In genomic region chr7:80151274-80151665, GRCh38 we compare ENCODE assay signal across 11 cellular contexts. TPM values are rescaled to one million over a fixed set of nuclear protein-coding genes. Genes with fewer than 3 reads are reported as not detected.
DNase-seq lines count a peak whose midpoint lies in the region; ATAC-seq lines count a peak whose summit lies in the region.
"Had no signal": no experiment of that assay in that cellular context is flagged by ENCODE, and none has a peak within 500 bp of the region (broad histone marks: within the 10 kb centered on the region; RNA-seq: fewer than 3 reads in every experiment).

No MANE protein-coding gene starts in this region.

- no peaks in the 10 kb centered on the region for H3K4me1 ChIP-seq in effector memory CD4-positive, alpha-beta T cell (ENCODE audit: control insufficient read depth, insufficient read depth, low read length, poor library complexity, severe bottlenecking)

- ATAC-seq in HG02885 (IDR thresholded peaks at IDR 0.05; ENCODE audit: poor library complexity, unreplicated experiment), result peak; percentile 51
- peak; percentile 98 to 99 for ATAC-seq in activated T-cell treated with anti-CD3 and anti-CD28 coated beads, Interleukin-2, amount 50 U/mL, for 72 hours (replicated peaks in 1 of 2)
- ATAC-seq in naive thymus-derived CD8-positive, alpha-beta T cell, result peak; percentile 37 to 95

- no peaks in the 10 kb centered on the region for H3K36me3 ChIP-seq in effector memory CD4-positive, alpha-beta T cell (ENCODE audit: control insufficient read depth, insufficient read depth, low read length)

- H3K9me3 Mint-ChIP-seq in activated T-cell treated with anti-CD3 and anti-CD28 coated beads, Interleukin-2, amount 50 U/mL, for 72 hours, result peaks cover 0 to 2% of the 10 kb centered on the region in 2 donors
- no peaks in the 10 kb centered on the region for H3K9me3 Mint-ChIP-seq in naive thymus-derived CD8-positive, alpha-beta T cell
- H3K9me3 Mint-ChIP-seq in activated CD4-positive, alpha-beta memory T cell treated with anti-CD3 and anti-CD28 coated beads for 36 hours, result no peaks in the 10 kb centered on the region
- H3K9me3 Mint-ChIP-seq: naive B cell had no signal

- no peaks in the 10 kb centered on the region for H3K9me3 ChIP-seq in effector memory CD4-positive, alpha-beta T cell (ENCODE audit: control insufficient read depth, low read length)

- H3K27me3 ChIP-seq in effector memory CD4-positive, alpha-beta T cell (replicated peaks; ENCODE audit: control insufficient read depth, insufficient read depth, low read length, poor library complexity, severe bottlenecking), result no peaks in the 10 kb centered on the region

- H3K4me3 Mint-ChIP-seq in activated T-cell treated with anti-CD3 and anti-CD28 coated beads, Interleukin-2, amount 50 U/mL, for 72 hours, result peak overlapping the region; percentile 43 to 50
- peak overlapping the region in 4 of 10 donors; percentile 23 to 68 (median 52) for H3K4me3 Mint-ChIP-seq in naive thymus-derived CD8-positive, alpha-beta T cell
- no peak overlapping the region for H3K4me3 Mint-ChIP-seq in activated CD4-positive, alpha-beta memory T cell treated with anti-CD3 and anti-CD28 coated beads for 36 hours
- H3K4me3 Mint-ChIP-seq: naive B cell had no signal

- peaks cover 20% of the 10 kb centered on the region for H3K27me3 Mint-ChIP-seq in activated T-cell treated with anti-CD3 and anti-CD28 coated beads, Interleukin-2, amount 50 U/mL, for 72 hours (ENCODE audit: low read depth)
- H3K27me3 Mint-ChIP-seq in naive thymus-derived CD8-positive, alpha-beta T cell, result peaks cover 0 to 6% (median 0%) of the 10 kb centered on the region in 5 donors
- H3K27me3 Mint-ChIP-seq in activated CD4-positive, alpha-beta memory T cell treated with anti-CD3 and anti-CD28 coated beads for 36 hours, result no peaks in the 10 kb centered on the region
- H3K27me3 Mint-ChIP-seq: naive B cell had no signal

- H3K27ac Mint-ChIP-seq in activated T-cell treated with anti-CD3 and anti-CD28 coated beads, Interleukin-2, amount 50 U/mL, for 72 hours, result peak overlapping the region; percentile 81
- peak overlapping the region in 4 of 10 donors; percentile 20 to 43 (median 28) for H3K27ac Mint-ChIP-seq in naive thymus-derived CD8-positive, alpha-beta T cell
- H3K27ac Mint-ChIP-seq in activated CD4-positive, alpha-beta memory T cell treated with anti-CD3 and anti-CD28 coated beads for 36 hours, result no peak overlapping the region

- H3K27ac ChIP-seq in effector memory CD4-positive, alpha-beta T cell (ENCODE audit: insufficient read depth, low read length, poor library complexity, severe bottlenecking), result no peak overlapping the region
- H3K27ac ChIP-seq: HL-60 had no signal

- peaks cover 25% of the 10 kb centered on the region for H3K4me1 Mint-ChIP-seq in activated T-cell treated with anti-CD3 and anti-CD28 coated beads, Interleukin-2, amount 50 U/mL, for 72 hours (ENCODE audit: low read depth)
- peaks cover 5 to 15% (median 14%) of the 10 kb centered on the region in 4 donors for H3K4me1 Mint-ChIP-seq in naive thymus-derived CD8-positive, alpha-beta T cell
- H3K4me1 Mint-ChIP-seq in activated CD4-positive, alpha-beta memory T cell treated with anti-CD3 and anti-CD28 coated beads for 36 hours (ENCODE audit: low read depth), result no peaks in the 10 kb centered on the region
- H3K4me1 Mint-ChIP-seq: naive B cell had no signal

- CTCF ChIA-PET in activated CD4-positive, alpha-beta memory T cell treated with anti-CD3 and anti-CD28 coated beads for 36 hours (lab: Charles Lee), result no interaction called here

- no peaks in the 10 kb centered on the region for H3K36me3 Mint-ChIP-seq in activated T-cell treated with anti-CD3 and anti-CD28 coated beads, Interleukin-2, amount 50 U/mL, for 72 hours (ENCODE audit: insufficient read depth in 2 of 2)
- H3K36me3 Mint-ChIP-seq in naive thymus-derived CD8-positive, alpha-beta T cell, result no peaks in the 10 kb centered on the region
- no peaks in the 10 kb centered on the region for H3K36me3 Mint-ChIP-seq in activated CD4-positive, alpha-beta memory T cell treated with anti-CD3 and anti-CD28 coated beads for 36 hours
- H3K36me3 Mint-ChIP-seq: naive B cell had no signal

- POLR2A ChIA-PET in naive thymus-derived CD8-positive, alpha-beta T cell (lab: Charles Lee), result no interaction called here
- POLR2A ChIA-PET in activated CD4-positive, alpha-beta memory T cell treated with anti-CD3 and anti-CD28 coated beads for 36 hours (lab: Charles Lee), result no interaction called here

- H3K4me3 ChIP-seq in effector memory CD4-positive, alpha-beta T cell (ENCODE audit: insufficient read depth, low read depth, low read length, poor library complexity, severe bottlenecking), result no peak overlapping the region

- intact Hi-C loops in activated CD4-positive, alpha-beta memory T cell treated with anti-CD3 and anti-CD28 coated beads for 36 hours (cut with micrococcal nuclease), result loop anchor here (1.0 kb wide), 1 partner anchor 15 kb away; no protein-coding TSS in a partner anchor

- DNase-seq in EL, result peak; percentile 87
- DNase-seq in activated T-cell treated with anti-CD3 and anti-CD28 coated beads, Interleukin-2, amount 50 U/mL, for 72 hours, result peak; percentile 21 to 59
- DNase-seq in naive thymus-derived CD8-positive, alpha-beta T cell, result peak in 4 of 10 donors; percentile 10 to 59 (median 46)
- no peak for DNase-seq in DMS153 (lab: John Stamatoyannopoulos, UW)
- no peak for DNase-seq in activated CD4-positive, alpha-beta memory T cell treated with anti-CD3 and anti-CD28 coated beads for 36 hours
- DNase-seq in iPS-NIHi11 (ENCODE audit: low spot score), result no peak
- DNase-seq in effector memory CD4-positive, alpha-beta T cell, result no peak
- DNase-seq: naive B cell, NCI-H748 treated with DMSO at 0.1 percent for 48 hours had no signal

RNA-seq across cellular contexts. Expression of gene GNAI1, which starts 16.6 kb away (rescaled TPM):
- total RNA-seq in activated T-cell treated with anti-CD3 and anti-CD28 coated beads, Interleukin-2, amount 50 U/mL, for 72 hours, result 1 to 10 TPM; 4.0 to 4.4 TPM
- total RNA-seq in naive thymus-derived CD8-positive, alpha-beta T cell, result 1 to 10 TPM; 1.5 to 2.0 TPM
- polyA plus RNA-seq in naive thymus-derived CD8-positive, alpha-beta T cell, result 10 to 100 TPM in 1 of 3 donors, 1 to 10 TPM in 2; 2.5 to 10.1 (median 6.7) TPM
- 1 to 10 TPM in 1 of 2 experiments, under 1 TPM in 1; 0.50 to 1.1 TPM for total RNA-seq in activated CD4-positive, alpha-beta memory T cell treated with anti-CD3 and anti-CD28 coated beads for 36 hours

Comparison
In these comparisons a context has a peak if more than half of its experiments do, and no peak if none do; other contexts are left out.
1. DNase-seq: peak in EL (single experiment) and activated T-cell treated with anti-CD3 and anti-CD28 coated beads, Interleukin-2, amount 50 U/mL, for 72 hours (2 of 2); none in DMS153 (single experiment), activated CD4-positive, alpha-beta memory T cell treated with anti-CD3 and anti-CD28 coated beads for 36 hours (single experiment), iPS-NIHi11 (single experiment) and effector memory CD4-positive, alpha-beta T cell (0 of 3).
2. Peak in every context shown above with its lines, with median percentiles within 50 percentile points of each other: ATAC-seq.